ENCODE assay signal across 13 cellular contexts in the genomic region with DNA sequence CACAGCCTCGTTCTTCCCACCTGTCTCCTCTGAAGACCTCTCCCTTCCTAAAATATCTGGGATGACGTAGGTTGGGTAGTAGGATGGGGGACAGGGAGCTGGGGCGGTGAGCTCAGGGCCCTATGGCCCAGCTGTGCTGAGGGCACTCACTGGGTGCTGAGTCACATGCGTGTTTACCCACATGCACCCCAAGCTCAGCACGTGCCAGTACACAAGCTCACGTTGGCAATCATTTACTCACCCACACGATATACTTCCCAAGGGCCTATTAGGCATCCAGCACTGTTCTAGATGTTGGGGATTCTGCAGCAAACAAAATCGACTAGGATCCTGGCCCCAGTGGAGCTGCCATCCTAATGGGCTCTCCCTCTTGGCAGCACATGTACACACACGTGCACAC. TPM values are rescaled to one million over a fixed set of nuclear protein-coding genes. Genes with fewer than 3 reads are reported as not detected.
DNase-seq lines count a peak whose midpoint lies in the region; ATAC-seq and TF ChIP-seq lines count a peak whose summit lies in the region.
"Had no signal": no experiment of that assay in that cellular context is flagged by ENCODE, and none has a peak within 500 bp of the region (broad histone marks: within the 10 kb centered on the region; RNA-seq: fewer than 3 reads in every experiment).

No MANE protein-coding gene starts in this region.

- peaks cover 10% of the 10 kb centered on the region for H3K36me3 ChIP-seq in RWPE2 (ENCODE audit: low read depth)

- no peaks in the 10 kb centered on the region for H3K27me3 Mint-ChIP-seq in activated CD4-positive, alpha-beta T cell treated with anti-CD3 and anti-CD28 coated beads for 36 hours

- peaks cover 12% of the 10 kb centered on the region for H3K4me1 ChIP-seq in RWPE2 (ENCODE audit: insufficient read depth, poor library complexity, severe bottlenecking)

- intact Hi-C loops in activated CD4-positive, alpha-beta T cell treated with anti-CD3 and anti-CD28 coated beads for 36 hours (cut with DNase I, micrococcal nuclease): loop anchor here (2.0 to 10.0 kb wide), 3 partner anchors 89 to 521 kb away; a partner anchor contains a TSS

- H3K27ac Mint-ChIP-seq in activated CD4-positive, alpha-beta T cell treated with anti-CD3 and anti-CD28 coated beads for 36 hours: peak overlapping the region; percentile 75

- DNase-seq in activated CD4-positive, alpha-beta T cell treated with anti-CD3 and anti-CD28 coated beads for 36 hours: no peak
- no peak for DNase-seq in activated CD4-positive, alpha-beta T cell treated with anti-CD3 and anti-CD28 coated beads for 48 hours
- no peak for DNase-seq in RWPE2 (ENCODE audit: low spot score)
- DNase-seq in renal cortical epithelial cell (ENCODE audit: low read depth): peak; percentile 88
- no peak for DNase-seq in LoVo (ENCODE audit: low spot score)
- DNase-seq: KBM-7, left colon, NCI-H2029 treated with DMSO at 0.1 percent for 48 hours had no signal

- POLR2A ChIA-PET in activated CD4-positive, alpha-beta T cell treated with anti-CD3 and anti-CD28 coated beads for 36 hours (lab: Charles Lee): interaction anchor here (1.8 to 2.0 kb wide), 2 partner anchors 71 to 90 kb away, joined by 5 to 7 read pairs; a partner anchor contains a TSS

- H3K27ac ChIP-seq in RWPE2 (ENCODE audit: poor library complexity, severe bottlenecking): peak overlapping the region; percentile 79

- H3K9me3 ChIP-seq in RWPE2 (ENCODE audit: severe bottlenecking): no peaks in the 10 kb centered on the region
- H3K9me3 ChIP-seq: HAP-1, psoas muscle had no signal

- no peak for TF ChIP-seq CTCF in RWPE2 (IDR thresholded peaks at IDR 0.05; ENCODE audit: poor library complexity, severe bottlenecking)

- H3K4me1 Mint-ChIP-seq in activated CD4-positive, alpha-beta T cell treated with anti-CD3 and anti-CD28 coated beads for 36 hours: peaks cover 43% of the 10 kb centered on the region

- H3K36me3 Mint-ChIP-seq in activated CD4-positive, alpha-beta T cell treated with anti-CD3 and anti-CD28 coated beads for 36 hours (ENCODE audit: low read depth): peaks cover 9% of the 10 kb centered on the region

- CTCF ChIA-PET in activated CD4-positive, alpha-beta T cell treated with anti-CD3 and anti-CD28 coated beads for 36 hours (lab: Charles Lee): interaction anchor here (1.3 to 5.0 kb wide), 6 partner anchors 39 to 455 kb away, joined by 4 to 60 read pairs (median 9); a partner anchor contains a TSS

- no peak overlapping the region for H3K4me3 Mint-ChIP-seq in activated CD4-positive, alpha-beta T cell treated with anti-CD3 and anti-CD28 coated beads for 36 hours

- H3K9me3 Mint-ChIP-seq in activated CD4-positive, alpha-beta T cell treated with anti-CD3 and anti-CD28 coated beads for 36 hours (ENCODE audit: low read depth): no peaks in the 10 kb centered on the region

- H3K4me3 ChIP-seq in RWPE2 (ENCODE audit: severe bottlenecking): no peak overlapping the region
- H3K4me3 ChIP-seq: HAP-1, psoas muscle had no signal

- ATAC-seq in activated CD4-positive, alpha-beta T cell treated with anti-CD3 and anti-CD28 coated beads for 36 hours: no peak
- ATAC-seq in RWPE2 (ENCODE audit: low read depth): no peak
- ATAC-seq in esophagus mucosa: peak; percentile 4
- no peak for ATAC-seq in HG02970 (IDR thresholded peaks at IDR 0.05; ENCODE audit: low FRiP score, unreplicated experiment)
- no peak for ATAC-seq in GM18517 (IDR thresholded peaks at IDR 0.05; ENCODE audit: unreplicated experiment)
- ATAC-seq: left colon, psoas muscle had no signal

- H3K27me3 ChIP-seq in RWPE2 (ENCODE audit: insufficient read depth, poor library complexity, severe bottlenecking): no peaks in the 10 kb centered on the region

RNA-seq across cellular contexts. Expression of a gene that starts 28.7 kb away (rescaled TPM):
- total RNA-seq in activated CD4-positive, alpha-beta T cell treated with anti-CD3 and anti-CD28 coated beads for 36 hours: 10 to 100 TPM; 69.9 to 76.6 TPM
- 31.0 TPM for total RNA-seq in esophagus mucosa
- 72.9 and 140 TPM in 2 replicates for total RNA-seq in renal cortical epithelial cell

RNA-seq across cellular contexts. Expression of a gene that starts 49.3 kb away (rescaled TPM):
- under 1 TPM; 0.30 to 0.73 TPM for total RNA-seq in activated CD4-positive, alpha-beta T cell treated with anti-CD3 and anti-CD28 coated beads for 36 hours
- 6.0 TPM for total RNA-seq in esophagus mucosa
- 0.50 and 1.9 TPM in 2 replicates for total RNA-seq in renal cortical epithelial cell
